40 cellular contexts compared by ENCODE assay signal in the genomic region with DNA sequence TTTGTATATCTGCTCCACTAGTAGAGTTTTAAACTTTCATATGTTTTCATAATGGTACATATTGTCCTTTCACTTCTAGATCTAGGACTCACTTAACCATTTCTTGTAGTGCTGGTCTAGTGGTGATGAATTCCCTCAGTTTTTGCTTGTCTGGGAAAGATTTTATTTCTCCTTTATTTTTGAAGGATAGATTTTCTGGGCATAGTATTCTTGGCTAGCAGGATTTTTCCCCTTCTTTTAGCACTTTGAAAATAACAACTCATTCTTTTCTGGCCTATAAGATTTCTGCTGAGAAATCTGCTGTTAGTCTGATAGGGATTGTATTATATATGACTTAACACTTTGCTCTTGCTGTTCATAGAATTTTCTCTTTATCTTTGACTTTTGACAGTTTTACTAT.
"Had no signal": no experiment of that assay in that cellular context is flagged by ENCODE, and none has a peak within 500 bp of the region (broad histone marks: within the 10 kb centered on the region; RNA-seq: fewer than 3 reads in every experiment).

No MANE protein-coding gene starts in this region.

- H3K4me3 Mint-ChIP-seq: activated naive CD4-positive, alpha-beta T cell treated with anti-CD3 and anti-CD28 coated beads for 36 hours; activated naive CD4-positive, alpha-beta T cell treated with anti-CD3 and anti-CD28 coated beads, Interleukin-2, amount 10 ng/mL, durations not matched to agents 7 days and 5 days; activated naive CD4-positive, alpha-beta T cell treated with anti-CD3 and anti-CD28 coated beads, Interleukin-2, amount 50 U/mL, for 24 hours; activated naive CD8-positive, alpha-beta T cell; activated naive CD8-positive, alpha-beta T cell treated with anti-CD3 and anti-CD28 coated beads for 36 hours; activated naive CD8-positive, alpha-beta T cell treated with anti-CD3 and anti-CD28 coated beads, Interleukin-2, amount 10 ng/mL, durations not matched to agents 7 days and 5 days; activated naive CD8-positive, alpha-beta T cell treated with anti-CD3 and anti-CD28 coated beads, Interleukin-2, amount 50 U/mL, for 24 hours; activated T-cell treated with anti-CD3 and anti-CD28 coated beads, Interleukin-2, amount 50 U/mL, for 24 hours; activated T-cell treated with anti-CD3 and anti-CD28 coated beads, Interleukin-2, amount 50 U/mL, for 4 hours; activated T-cell treated with anti-CD3 and anti-CD28 coated beads, Interleukin-2, amount 50 U/mL, for 72 hours; activated T-helper 1 cell treated with anti-CD3 and anti-CD28 coated beads, Interleukin-12 subunit alpha, Interleukin-12 subunit beta, Interleukin-2, Interleukin-4 antibody, amounts not matched to agents 30 ng/mL and 10 ng/mL and 1 ng/mL, durations not matched to agents 14 hours and 24 hours and 36 hours; activated T-helper 17 cell treated with anti-CD3 and anti-CD28 coated beads, Interleukin-2, amount 50 U/mL, for 72 hours; brain; central memory CD8-positive, alpha-beta T cell had no signal

- H3K27ac Mint-ChIP-seq: activated naive CD4-positive, alpha-beta T cell treated with anti-CD3 and anti-CD28 coated beads for 36 hours; activated naive CD4-positive, alpha-beta T cell treated with anti-CD3 and anti-CD28 coated beads, Interleukin-2, amount 10 ng/mL, durations not matched to agents 7 days and 5 days; activated naive CD4-positive, alpha-beta T cell treated with anti-CD3 and anti-CD28 coated beads, Interleukin-2, amount 50 U/mL, for 24 hours; activated naive CD4-positive, alpha-beta T cell treated with anti-CD3 and anti-CD28 coated beads, Interleukin-2, amount 50 U/mL, for 72 hours; activated naive CD8-positive, alpha-beta T cell; activated naive CD8-positive, alpha-beta T cell treated with anti-CD3 and anti-CD28 coated beads for 36 hours; activated naive CD8-positive, alpha-beta T cell treated with anti-CD3 and anti-CD28 coated beads, Interleukin-2, amount 10 ng/mL, durations not matched to agents 7 days and 5 days; activated naive CD8-positive, alpha-beta T cell treated with anti-CD3 and anti-CD28 coated beads, Interleukin-2, amount 50 U/mL, for 24 hours; activated T-cell treated with anti-CD3 and anti-CD28 coated beads, Interleukin-2, amount 50 U/mL, for 24 hours; activated T-cell treated with anti-CD3 and anti-CD28 coated beads, Interleukin-2, amount 50 U/mL, for 72 hours; activated T-helper 1 cell treated with anti-CD3 and anti-CD28 coated beads, Interleukin-12 subunit alpha, Interleukin-12 subunit beta, Interleukin-2, Interleukin-4 antibody, amounts not matched to agents 30 ng/mL and 10 ng/mL and 1 ng/mL, durations not matched to agents 14 hours and 24 hours and 36 hours; activated T-helper 17 cell treated with anti-CD3 and anti-CD28 coated beads, Interleukin-2, amount 50 U/mL, for 72 hours; activated T-helper 2 cell treated with anti-CD3 and anti-CD28 coated beads, Interferon-gamma antibody, Interleukin-2, Interleukin-4, amounts not matched to agents 10 μg/mL and 5 μg/mL and 100 μg/mL, durations not matched to agents 14 hours and 24 hours and 36 hours; brain had no signal

- H3K4me1 ChIP-seq: adrenal gland, ascending aorta, body of pancreas, breast epithelium had no signal

- DNase-seq: activated effector memory CD4-positive, alpha-beta T cell treated with anti-CD3 and anti-CD28 coated beads, Interleukin-2, amount 50 U/mL, for 16 hours; activated effector memory CD4-positive, alpha-beta T cell treated with Interleukin-2 at 50 U/mL for 16 hours; activated gamma-delta T cell; activated gamma-delta T cell treated with Interleukin-2 at 50 U/mL for 16 hours; activated naive CD4-positive, alpha-beta T cell; activated naive CD4-positive, alpha-beta T cell treated with anti-CD3 and anti-CD28 coated beads for 36 hours; activated naive CD4-positive, alpha-beta T cell treated with anti-CD3 and anti-CD28 coated beads, Interleukin-2, amount 10 ng/mL, durations not matched to agents 7 days and 5 days; activated naive CD4-positive, alpha-beta T cell treated with anti-CD3 and anti-CD28 coated beads, Interleukin-2, amount 50 U/mL, for 16 hours; activated naive CD4-positive, alpha-beta T cell treated with Interleukin-2 at 50 U/mL for 16 hours; activated naive CD8-positive, alpha-beta T cell treated with anti-CD3 and anti-CD28 coated beads for 36 hours; activated naive CD8-positive, alpha-beta T cell treated with anti-CD3 and anti-CD28 coated beads, Interleukin-2, amount 10 ng/mL, durations not matched to agents 7 days and 5 days; activated naive CD8-positive, alpha-beta T cell treated with anti-CD3 and anti-CD28 coated beads, Interleukin-2, amount 50 U/mL, for 24 hours; activated T-cell treated with anti-CD3 and anti-CD28 coated beads, Interleukin-2, amount 50 U/mL, for 1 hour; activated T-cell treated with anti-CD3 and anti-CD28 coated beads, Interleukin-2, amount 50 U/mL, for 24 hours; activated T-cell treated with anti-CD3 and anti-CD28 coated beads, Interleukin-2, amount 50 U/mL, for 4 hours; activated T-cell treated with anti-CD3 and anti-CD28 coated beads, Interleukin-2, amount 50 U/mL, for 48 hours; activated T-cell treated with anti-CD3 and anti-CD28 coated beads, Interleukin-2, amount 50 U/mL, for 72 hours; adrenal gland; amniotic stem cell; amygdala; anterior cingulate cortex; aorta; body of pancreas; brain microvascular endothelial cell; caudate nucleus; central memory CD4-positive, alpha-beta T cell; cerebellar nuclear complex had no signal

- H3K27me3 ChIP-seq: adrenal gland, ascending aorta, body of pancreas, brain microvascular endothelial cell, breast epithelium, cardiac muscle cell had no signal

- H3K4me3 ChIP-seq: adrenal gland, ascending aorta, body of pancreas, breast epithelium, cardiac muscle cell had no signal

- H3K27me3 Mint-ChIP-seq: activated naive CD4-positive, alpha-beta T cell treated with anti-CD3 and anti-CD28 coated beads, Interleukin-2, amount 10 ng/mL, durations not matched to agents 7 days and 5 days; activated naive CD4-positive, alpha-beta T cell treated with anti-CD3 and anti-CD28 coated beads, Interleukin-2, amount 50 U/mL, for 24 hours; activated naive CD8-positive, alpha-beta T cell; activated naive CD8-positive, alpha-beta T cell treated with anti-CD3 and anti-CD28 coated beads for 36 hours; activated naive CD8-positive, alpha-beta T cell treated with anti-CD3 and anti-CD28 coated beads, Interleukin-2, amount 10 ng/mL, durations not matched to agents 7 days and 5 days; activated naive CD8-positive, alpha-beta T cell treated with anti-CD3 and anti-CD28 coated beads, Interleukin-2, amount 50 U/mL, for 24 hours; activated T-cell treated with anti-CD3 and anti-CD28 coated beads, Interleukin-2, amount 50 U/mL, for 24 hours; central memory CD8-positive, alpha-beta T cell had no signal

- H3K27ac ChIP-seq: adrenal gland, ascending aorta, body of pancreas, brain microvascular endothelial cell, breast epithelium, cardiac muscle cell had no signal

- H3K9me3 ChIP-seq: body of pancreas had no signal

- FAIRE-seq: astrocyte, bronchial epithelial cell had no signal

- H3K36me3 ChIP-seq: adrenal gland, ascending aorta, brain microvascular endothelial cell, breast epithelium, cardiac muscle cell had no signal

- H3K4me1 Mint-ChIP-seq: activated naive CD4-positive, alpha-beta T cell treated with anti-CD3 and anti-CD28 coated beads, Interleukin-2, amount 10 ng/mL, durations not matched to agents 7 days and 5 days; activated naive CD4-positive, alpha-beta T cell treated with anti-CD3 and anti-CD28 coated beads, Interleukin-2, amount 50 U/mL, for 24 hours; activated naive CD8-positive, alpha-beta T cell treated with anti-CD3 and anti-CD28 coated beads for 36 hours; activated naive CD8-positive, alpha-beta T cell treated with anti-CD3 and anti-CD28 coated beads, Interleukin-2, amount 10 ng/mL, durations not matched to agents 7 days and 5 days; activated naive CD8-positive, alpha-beta T cell treated with anti-CD3 and anti-CD28 coated beads, Interleukin-2, amount 50 U/mL, for 24 hours; activated T-helper 17 cell treated with anti-CD3 and anti-CD28 coated beads, Interleukin-2, amount 50 U/mL, for 72 hours; brain; central memory CD8-positive, alpha-beta T cell had no signal
